ENCODE assay signal across 1 cellular context in genomic region chr2:231666171-231667095, GRCh38.
TF ChIP-seq lines count a peak whose summit lies in the region.

No MANE protein-coding gene starts in this region.

TF ChIP-seq in HepG2, 621 proteins besides CTCF, POLR2A, EP300 and RAD21 (continued from another document and continues in another):
- TF ChIP-seq HNF1A (IDR thresholded peaks at IDR 0.05; ENCODE audit: low read depth) (no peak), HNF1A (CRISPR knock-in tag; IDR thresholded peaks at IDR 0.05; ENCODE audit: borderline replicate concordance) (no peak), HOXA9 (CRISPR knock-in tag; IDR thresholded peaks at IDR 0.05; ENCODE audit: borderline replicate concordance) (no peak), IRF9 (CRISPR knock-in tag; IDR thresholded peaks at IDR 0.05; ENCODE audit: borderline replicate concordance) (0 out of 2 replicates have a peak, but pooled peaks have one; percentile 54), ZBTB4 (CRISPR knock-in tag; IDR thresholded peaks at IDR 0.05; ENCODE audit: borderline replicate concordance) (peak; percentile 17; the same call in 1 of the 2 replicates), FOXM1 (CRISPR knock-in tag; IDR thresholded peaks at IDR 0.05) (no peak), KLF11 (CRISPR knock-in tag; IDR thresholded peaks at IDR 0.05) (peak; percentile 71; the same call in 1 of the 2 replicates), DPF2 (CRISPR knock-in tag; IDR thresholded peaks at IDR 0.05; ENCODE audit: borderline replicate concordance, low read depth) (no peak), ELF3 (CRISPR knock-in tag; IDR thresholded peaks at IDR 0.05) (peak; percentile 70), ARID5B (CRISPR knock-in tag; IDR thresholded peaks at IDR 0.05) (peak; percentile 50; the same call in 1 of the 2 replicates), MNT (IDR thresholded peaks at IDR 0.05) (no peak), ZNF747 (CRISPR knock-in tag; IDR thresholded peaks at IDR 0.05; ENCODE audit: borderline replicate concordance) (no peak), PCBP1 (IDR thresholded peaks at IDR 0.05; ENCODE audit: borderline replicate concordance, low read depth, low read length) (0 out of 2 replicates have a peak, but pooled peaks have one; percentile 69), ZNF383 (CRISPR knock-in tag; IDR thresholded peaks at IDR 0.05; ENCODE audit: borderline replicate concordance) (no peak), RBFOX2 (IDR thresholded peaks at IDR 0.05; ENCODE audit: low read depth, low read length) (peak; percentile 71), ZNF670 (CRISPR knock-in tag; IDR thresholded peaks at IDR 0.05; ENCODE audit: borderline replicate concordance) (no peak), REST (IDR thresholded peaks at IDR 0.05; ENCODE audit: borderline replicate concordance in 1 of 2, low read depth in 1 of 2, low read length in 2 of 2) (no peak), CBX2 (IDR thresholded peaks at IDR 0.05; ENCODE audit: low read depth, low read length) (no peak), CBX2 (CRISPR knock-in tag; IDR thresholded peaks at IDR 0.05; ENCODE audit: low read depth) (no peak; the same call in 1 of the 2 replicates), SPEN (CRISPR knock-in tag; IDR thresholded peaks at IDR 0.05; ENCODE audit: low read depth) (no peak), CENPX (CRISPR knock-in tag; IDR thresholded peaks at IDR 0.05) (no peak), ZBTB44 (CRISPR knock-in tag; IDR thresholded peaks at IDR 0.05) (no peak), POLR2AphosphoS5 (IDR thresholded peaks at IDR 0.05; ENCODE audit: low read depth, low read length) (no peak), TARDBP (CRISPR knock-in tag; IDR thresholded peaks at IDR 0.05) (peak; percentile 77; the same call in 1 of the 2 replicates), ZNF329 (CRISPR knock-in tag; IDR thresholded peaks at IDR 0.05; ENCODE audit: low read depth) (no peak), ZBTB42 (CRISPR knock-in tag; IDR thresholded peaks at IDR 0.05) (no peak), ZNF230 (CRISPR knock-in tag; IDR thresholded peaks at IDR 0.05) (no peak), ZBTB46 (CRISPR knock-in tag; IDR thresholded peaks at IDR 0.05; ENCODE audit: borderline replicate concordance) (no peak), ZNF10 (CRISPR knock-in tag; IDR thresholded peaks at IDR 0.05; ENCODE audit: borderline replicate concordance, low read depth) (no peak), ZNF720 (CRISPR knock-in tag; IDR thresholded peaks at IDR 0.05) (no peak), ZFP1 (CRISPR knock-in tag; IDR thresholded peaks at IDR 0.05) (no peak), JUNB (CRISPR knock-in tag; IDR thresholded peaks at IDR 0.05; ENCODE audit: borderline replicate concordance) (no peak), NPAS2 (CRISPR knock-in tag; IDR thresholded peaks at IDR 0.05; ENCODE audit: borderline replicate concordance) (no peak), NFKBIZ (CRISPR knock-in tag; IDR thresholded peaks at IDR 0.05) (0 out of 2 replicates have a peak, but pooled peaks have one; percentile 67), PHF8 (CRISPR knock-in tag; IDR thresholded peaks at IDR 0.05) (peak; percentile 46), NR2C2 (CRISPR knock-in tag; IDR thresholded peaks at IDR 0.05; ENCODE audit: borderline replicate concordance) (no peak), ZMAT3 (CRISPR knock-in tag; conservative IDR thresholded peaks at IDR 0.05) (no peak), SRSF4 (IDR thresholded peaks at IDR 0.05; ENCODE audit: low read depth, low read length, poor library complexity, severe bottlenecking) (no peak), ZFP36 (IDR thresholded peaks at IDR 0.05; ENCODE audit: borderline replicate concordance, low read depth, low read length, partially characterized antibody) (no peak)
